Comparison of ENCODE assay signal across 21 cellular contexts in genomic region chr1:221687731-221688487, GRCh38. TPM values are rescaled to one million over a fixed set of nuclear protein-coding genes. Genes with fewer than 3 reads are reported as not detected.
DNase-seq lines count a peak whose midpoint lies in the region; ATAC-seq and TF ChIP-seq lines count a peak whose summit lies in the region.
"Had no signal": no experiment of that assay in that cellular context is flagged by ENCODE, and none has a peak within 500 bp of the region (broad histone marks: within the 10 kb centered on the region; RNA-seq: fewer than 3 reads in every experiment).

No MANE protein-coding gene starts in this region.

- no peaks in the 10 kb centered on the region for H3K36me3 ChIP-seq in WERI-Rb-1
- H3K36me3 ChIP-seq: prostate gland had no signal

- H3K27ac Mint-ChIP-seq in CD14-positive monocyte: peak overlapping the region in 6 of 7 donors; percentile 7 to 76 (median 41)
- H3K27ac Mint-ChIP-seq: activated CD4-positive, alpha-beta T cell treated with anti-CD3 and anti-CD28 coated beads, Interleukin-2, amount 10 ng/mL, durations not matched to agents 24 days and 14 days; activated naive CD4-positive, alpha-beta T cell treated with anti-CD3 and anti-CD28 coated beads for 36 hours; CD4-positive, alpha-beta T cell; endodermal cell had no signal

- peaks cover 0 to 2% of the 10 kb centered on the region in 2 donors for H3K36me3 Mint-ChIP-seq in CD14-positive monocyte

- intact Hi-C loops in CD14-positive monocyte (cut with micrococcal nuclease): no loop called here

- no peaks in the 10 kb centered on the region for H3K9me3 ChIP-seq in WERI-Rb-1 (ENCODE audit: severe bottlenecking)
- H3K9me3 ChIP-seq: prostate gland had no signal

- H3K4me3 Mint-ChIP-seq in CD14-positive monocyte: no peak overlapping the region
- H3K4me3 Mint-ChIP-seq: activated CD4-positive, alpha-beta T cell treated with anti-CD3 and anti-CD28 coated beads, Interleukin-2, amount 10 ng/mL, durations not matched to agents 24 days and 14 days; activated naive CD4-positive, alpha-beta T cell treated with anti-CD3 and anti-CD28 coated beads for 36 hours; CD4-positive, alpha-beta T cell; endodermal cell; naive thymus-derived CD4-positive, alpha-beta T cell had no signal

- H3K27ac ChIP-seq in WERI-Rb-1: no peak overlapping the region
- H3K27ac ChIP-seq: PC-9, prostate gland, SK-N-MC had no signal

- TF ChIP-seq CTCF in CD14-positive monocyte (IDR thresholded peaks at IDR 0.05): no peak
- no peak for TF ChIP-seq CTCF in WERI-Rb-1 (IDR thresholded peaks at IDR 0.05; ENCODE audit: low read depth, low read length)

- H3K4me1 Mint-ChIP-seq in CD14-positive monocyte: peaks cover 18% of the 10 kb centered on the region

- ATAC-seq in HG02610 (IDR thresholded peaks at IDR 0.05; ENCODE audit: unreplicated experiment) (peak; percentile 2), GM18511 (IDR thresholded peaks at IDR 0.05; ENCODE audit: unreplicated experiment) (no peak)

- H3K27me3 ChIP-seq in WERI-Rb-1 (ENCODE audit: insufficient read depth, low read depth, severe bottlenecking): no peaks in the 10 kb centered on the region

- no peak overlapping the region for H3K4me3 ChIP-seq in WERI-Rb-1 (ENCODE audit: low read depth, low read length)
- H3K4me3 ChIP-seq: PC-9, prostate gland, SK-N-MC had no signal

- no peak for DNase-seq in CD14-positive monocyte (ENCODE audit: low spot score)
- peak; percentile 50 for DNase-seq in WERI-Rb-1
- DNase-seq in myocyte (ENCODE audit: low read depth): peak; percentile 90
- DNase-seq in hippocampal formation (lab: John Stamatoyannopoulos, UW): no peak
- no peak for DNase-seq in NCI-H1417 treated with DMSO at 0.1 percent for 48 hours (lab: John Stamatoyannopoulos, UW)
- no peak for DNase-seq in D341Med (ENCODE audit: low spot score)
- DNase-seq: activated CD4-positive, alpha-beta T cell treated with anti-CD3 and anti-CD28 coated beads, Interleukin-2, amount 10 ng/mL, durations not matched to agents 24 days and 14 days; activated naive CD4-positive, alpha-beta T cell treated with anti-CD3 and anti-CD28 coated beads for 36 hours; CD4-positive, alpha-beta T cell; DMS79 treated with DMSO at 0.1 percent for 48 hours; endodermal cell; mammary epithelial cell; naive thymus-derived CD4-positive, alpha-beta T cell; NCI-H526; PC-9; stimulated activated CD4-positive, alpha-beta T cell treated with anti-CD3 and anti-CD28 coated beads, Interleukin-12 subunit alpha, Interleukin-12 subunit beta, amount 100 ng/mL, for 4 hours; trophoblast cell had no signal

- no peaks in the 10 kb centered on the region for H3K27me3 Mint-ChIP-seq in CD14-positive monocyte (ENCODE audit: low read depth in 3 of 3)
- H3K27me3 Mint-ChIP-seq: activated CD4-positive, alpha-beta T cell treated with anti-CD3 and anti-CD28 coated beads, Interleukin-2, amount 10 ng/mL, durations not matched to agents 24 days and 14 days; CD4-positive, alpha-beta T cell; naive thymus-derived CD4-positive, alpha-beta T cell had no signal

- H3K9me3 Mint-ChIP-seq in CD14-positive monocyte: peaks cover 0 to 2% (median 0%) of the 10 kb centered on the region in 7 donors
- H3K9me3 Mint-ChIP-seq: activated CD4-positive, alpha-beta T cell treated with anti-CD3 and anti-CD28 coated beads, Interleukin-2, amount 10 ng/mL, durations not matched to agents 24 days and 14 days; activated naive CD4-positive, alpha-beta T cell treated with anti-CD3 and anti-CD28 coated beads for 36 hours; CD4-positive, alpha-beta T cell; endodermal cell had no signal

RNA-seq across cellular contexts. Expression of gene DUSP10, which starts 54.0 kb away (rescaled TPM):
- 10 to 100 TPM; 10.4 to 12.7 TPM for polyA plus RNA-seq in CD14-positive monocyte
- total RNA-seq in myocyte: 21.9 and 28.1 TPM in 2 replicates
- polyA plus RNA-seq in myocyte (2012): 10.0 TPM

Comparison
In these comparisons a context has a peak if more than half of its experiments do, and no peak if none do; other contexts are left out.
1. DNase-seq: peak in WERI-Rb-1 (single experiment) and myocyte (single experiment); none in CD14-positive monocyte (single experiment), hippocampal formation (0 of 2), NCI-H1417 treated with DMSO at 0.1 percent for 48 hours (single experiment) and D341Med (single experiment).